27 cellular contexts compared by ENCODE assay signal in the genomic region with DNA sequence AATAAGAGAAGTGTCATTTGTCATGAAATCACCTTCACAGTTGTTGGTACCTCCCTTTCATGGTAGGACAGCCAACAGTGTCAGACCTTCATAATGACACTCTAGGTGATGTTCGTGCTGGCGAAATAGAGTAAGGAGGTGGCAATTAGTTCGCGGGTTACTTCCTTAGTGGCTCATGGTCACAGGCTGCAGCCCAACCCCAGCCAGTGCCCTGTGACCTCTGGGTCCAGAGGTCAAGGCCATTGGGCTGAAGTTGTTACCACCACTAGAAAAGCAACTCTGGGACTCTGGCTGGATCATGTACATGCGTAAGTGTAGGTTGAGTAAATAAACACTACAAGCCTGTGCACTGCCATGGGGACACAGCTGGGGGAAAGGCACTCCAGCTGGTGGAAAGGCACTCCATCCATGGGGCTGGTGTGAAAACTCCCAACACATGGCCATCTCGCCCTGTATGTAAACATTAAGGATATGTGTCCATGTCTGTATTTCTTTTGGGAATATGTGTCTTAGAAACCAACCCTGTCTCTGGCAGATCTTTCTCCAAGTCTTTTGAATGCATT.
DNase-seq lines count a peak whose midpoint lies in the region; ATAC-seq and TF ChIP-seq lines count a peak whose summit lies in the region.
"Had no signal": no experiment of that assay in that cellular context is flagged by ENCODE, and none has a peak within 500 bp of the region (broad histone marks: within the 10 kb centered on the region; RNA-seq: fewer than 3 reads in every experiment).

No MANE protein-coding gene starts in this region.

- H3K27ac Mint-ChIP-seq in endothelial cell (ENCODE audit: unreplicated experiment) = no peak overlapping the region
- H3K27ac Mint-ChIP-seq: activated CD8-positive, alpha-beta T cell treated with anti-CD3 and anti-CD28 coated beads for 36 hours; activated naive CD4-positive, alpha-beta T cell treated with anti-CD3 and anti-CD28 coated beads, Interleukin-2, amount 50 U/mL, for 24 hours; activated T-helper 2 cell treated with anti-CD3 and anti-CD28 coated beads, Interferon-gamma antibody, Interleukin-2, Interleukin-4, amounts not matched to agents 10 μg/mL and 5 μg/mL and 100 μg/mL, durations not matched to agents 14 hours and 24 hours and 36 hours; CD4-positive, alpha-beta memory T cell; T-helper 1 cell treated with Interleukin-12 subunit alpha and Interleukin-12 subunit beta and Interleukin-4 antibody, amounts not matched to agents 30 μg/mL and 1 μg/mL, for 36 hours had no signal

- H3K4me1 Mint-ChIP-seq in endothelial cell (ENCODE audit: unreplicated experiment) = peaks cover 30% of the 10 kb centered on the region

- no peak overlapping the region for H4K12ac ChIP-seq in trophoblast cell (ENCODE audit: low read depth, low read length)

- H3K36me3 Mint-ChIP-seq in endothelial cell (ENCODE audit: low read depth, unreplicated experiment) = peaks cover 41% of the 10 kb centered on the region

- no peak overlapping the region for H3K4me3 ChIP-seq in NB4 (ENCODE audit: low read depth, low read length)
- H3K4me3 ChIP-seq in trophoblast cell (ENCODE audit: low read depth, low read length) = peak overlapping the region; percentile 20
- H3K4me3 ChIP-seq in gastrocnemius medialis = no peak overlapping the region
- H3K4me3 ChIP-seq: breast epithelium, K562, sigmoid colon, SK-N-MC had no signal

- H3K4me2 ChIP-seq in trophoblast cell (ENCODE audit: low read length) = no peak overlapping the region

- in situ Hi-C loops in gastrocnemius medialis (cut with MboI; ENCODE audit: low sequenced_read_pairs in 4 of 4) = no loop called here

- H2BK5ac ChIP-seq in trophoblast cell (ENCODE audit: low read depth, low read length, poor library complexity) = no peak overlapping the region

- H3K36me3 ChIP-seq in trophoblast cell (ENCODE audit: control insufficient read depth in 1 of 2, insufficient read depth in 2 of 2, low read length in 2 of 2) (peaks cover 0 to 6% of the 10 kb centered on the region in 2 experiments), gastrocnemius medialis (no peaks in the 10 kb centered on the region)
- H3K36me3 ChIP-seq: breast epithelium, sigmoid colon had no signal

- H2BK120ac ChIP-seq in trophoblast cell (ENCODE audit: insufficient read depth, low read length, poor library complexity) = no peak overlapping the region

- H4K91ac ChIP-seq in trophoblast cell (ENCODE audit: low read depth, low read length) = no peak overlapping the region

- peaks cover 9% of the 10 kb centered on the region for H3K27me3 Mint-ChIP-seq in endothelial cell (ENCODE audit: unreplicated experiment)
- H3K27me3 Mint-ChIP-seq: activated CD8-positive, alpha-beta T cell treated with anti-CD3 and anti-CD28 coated beads for 36 hours; activated naive CD4-positive, alpha-beta T cell treated with anti-CD3 and anti-CD28 coated beads, Interleukin-2, amount 50 U/mL, for 24 hours; CD4-positive, alpha-beta memory T cell; progenitor cell of endocrine pancreas; stimulated activated naive B cell treated with anti-CD40 and anti-IgM and Interleukin-4, amounts not matched to agents 10 μg/mL and 1 μg/mL and 100 μg/mL, for 72 hours had no signal

- no peaks in the 10 kb centered on the region for H3K9me3 Mint-ChIP-seq in endothelial cell (ENCODE audit: unreplicated experiment)
- H3K9me3 Mint-ChIP-seq: activated CD8-positive, alpha-beta T cell treated with anti-CD3 and anti-CD28 coated beads for 36 hours had no signal

- H3K4me3 Mint-ChIP-seq in endothelial cell (ENCODE audit: unreplicated experiment) = peak overlapping the region; percentile 45
- H3K4me3 Mint-ChIP-seq: activated CD8-positive, alpha-beta T cell treated with anti-CD3 and anti-CD28 coated beads for 36 hours; activated naive CD4-positive, alpha-beta T cell treated with anti-CD3 and anti-CD28 coated beads, Interleukin-2, amount 50 U/mL, for 24 hours; CD4-positive, alpha-beta memory T cell; stimulated activated naive B cell treated with anti-CD40 and anti-IgM and Interleukin-4, amounts not matched to agents 10 μg/mL and 1 μg/mL and 100 μg/mL, for 72 hours; T-helper 1 cell treated with Interleukin-12 subunit alpha and Interleukin-12 subunit beta and Interleukin-4 antibody, amounts not matched to agents 30 μg/mL and 1 μg/mL, for 36 hours had no signal

- DNase-seq in DMS153 (lab: John Stamatoyannopoulos, UW) (peak; percentile 11), DMS153 treated with DMSO at 0.1 percent for 48 hours (lab: John Stamatoyannopoulos, UW; ENCODE audit: unreplicated experiment) (no peak), NB4 (ENCODE audit: low read depth) (peak; percentile 9), endothelial cell (ENCODE audit: low spot score) (no peak), trophoblast cell (no peak), gastrocnemius medialis (no peak), T1000 (lab: John Stamatoyannopoulos, UW) (no peak), NCI-H446 (lab: John Stamatoyannopoulos, UW) (no peak)
- DNase-seq: activated CD4-positive, alpha-beta T cell treated with anti-CD3 and anti-CD28 coated beads for 1 hour; activated CD8-positive, alpha-beta T cell treated with anti-CD3 and anti-CD28 coated beads for 36 hours; amygdala; CD4-positive, alpha-beta memory T cell; effector memory CD4-positive, alpha-beta T cell; foreskin keratinocyte; HCEC 1CT; mammary epithelial cell; NCI-H2107; NCI-H69; sigmoid colon; stimulated activated naive B cell treated with anti-CD40 and anti-IgM and Interleukin-4, amounts not matched to agents 10 μg/mL and 1 μg/mL and 100 μg/mL, for 72 hours had no signal

- H2AFZ ChIP-seq in trophoblast cell (ENCODE audit: insufficient read depth, low read length, poor library complexity) = no peak overlapping the region

- H3K79me1 ChIP-seq in trophoblast cell (ENCODE audit: low read length) = peaks cover 1% of the 10 kb centered on the region

- no peak overlapping the region for H3K14ac ChIP-seq in trophoblast cell (ENCODE audit: low read length)

- no peak overlapping the region for H3K9ac ChIP-seq in trophoblast cell (ENCODE audit: low read length)

- no peak overlapping the region for H3K4ac ChIP-seq in trophoblast cell (ENCODE audit: low read depth, low read length)

- WGBS in trophoblast cell (ENCODE audit: extremely low coverage, insufficient coverage, insufficient read length) = no CpG with 5 or more reads among the region's 6 CpGs

- H3K27ac ChIP-seq in trophoblast cell (ENCODE audit: low read depth, low read length) (no peak overlapping the region), gastrocnemius medialis (no peak overlapping the region)
- H3K27ac ChIP-seq: breast epithelium, foreskin keratinocyte, sigmoid colon had no signal

- no peak overlapping the region for H2AK5ac ChIP-seq in trophoblast cell (ENCODE audit: low read length)

- no peak for TF ChIP-seq POLR2A in NB4 (IDR thresholded peaks at IDR 0.05; ENCODE audit: extremely low read depth, insufficient read length)
- TF ChIP-seq POLR2A in gastrocnemius medialis (IDR thresholded peaks at IDR 0.05) = no peak

- H3K9me3 ChIP-seq in trophoblast cell (ENCODE audit: insufficient read depth, low read depth, low read length) (peaks cover 7% of the 10 kb centered on the region), gastrocnemius medialis (no peaks in the 10 kb centered on the region)
- H3K9me3 ChIP-seq: sigmoid colon had no signal

- no peaks in the 10 kb centered on the region for H3K79me2 ChIP-seq in trophoblast cell (ENCODE audit: control insufficient read depth, insufficient read depth, low read length, poor library complexity)

- no peak for ATAC-seq in gastrocnemius medialis
- ATAC-seq: activated CD8-positive, alpha-beta T cell treated with anti-CD3 and anti-CD28 coated beads for 36 hours; foreskin keratinocyte; K562; stimulated activated naive B cell treated with anti-CD40 and anti-IgM and Interleukin-4, amounts not matched to agents 10 μg/mL and 1 μg/mL and 100 μg/mL, for 72 hours had no signal

- intact Hi-C loops in gastrocnemius medialis (cut with DNase I; ENCODE audit: low total_unique reads) = no loop called here

- H3K4me1 ChIP-seq in trophoblast cell (ENCODE audit: control insufficient read depth in 1 of 2, insufficient read depth in 2 of 2, low read length in 2 of 2) = peaks cover 12 to 19% of the 10 kb centered on the region in 2 experiments
- no peaks in the 10 kb centered on the region for H3K4me1 ChIP-seq in gastrocnemius medialis
- H3K4me1 ChIP-seq: breast epithelium, foreskin keratinocyte had no signal

- no peaks in the 10 kb centered on the region for H3K27me3 ChIP-seq in trophoblast cell (ENCODE audit: insufficient read depth, low read length)
- no peaks in the 10 kb centered on the region for H3K27me3 ChIP-seq in gastrocnemius medialis
- H3K27me3 ChIP-seq: breast epithelium, foreskin keratinocyte, sigmoid colon had no signal

- H2BK12ac ChIP-seq in trophoblast cell (ENCODE audit: low read length) = no peak overlapping the region

- H3K23ac ChIP-seq in trophoblast cell (ENCODE audit: low read length) = no peak overlapping the region

- H4K8ac ChIP-seq in trophoblast cell (ENCODE audit: low read depth, low read length) = no peak overlapping the region

- no peak for TF ChIP-seq CTCF in NB4 (IDR thresholded peaks at IDR 0.05; ENCODE audit: low read depth, low read length)
- no peak for TF ChIP-seq CTCF in endothelial cell (IDR thresholded peaks at IDR 0.05; ENCODE audit: unreplicated experiment)
- no peak for TF ChIP-seq CTCF in gastrocnemius medialis (IDR thresholded peaks at IDR 0.05 in 4 of 5, conservative IDR thresholded peaks at IDR 0.05 in 1 of 5)

- H3K18ac ChIP-seq in trophoblast cell (ENCODE audit: low read length) = no peak overlapping the region

Comparison
In these comparisons a context has a peak if more than half of its experiments do, and no peak if none do; other contexts are left out.
1. DNase-seq: peak in DMS153 (single experiment) and NB4 (single experiment); none in DMS153 treated with DMSO at 0.1 percent for 48 hours (single experiment), endothelial cell (single experiment), trophoblast cell (0 of 2), gastrocnemius medialis (0 of 2), T1000 (single experiment) and NCI-H446 (0 of 2).